2 cellular contexts compared by ENCODE assay signal in genomic region chr1:15180945-15181523, GRCh38.
TF ChIP-seq lines count a peak whose summit lies in the region.

No MANE protein-coding gene starts in this region.

TF ChIP-seq in HCT116, 20 proteins besides CTCF, POLR2A, EP300 and RAD21:
- TF ChIP-seq ZBTB33 (IDR thresholded peaks at IDR 0.05; ENCODE audit: extremely low read depth, insufficient replicate concordance, low read length) = no peak
- no peak for TF ChIP-seq CEBPB (IDR thresholded peaks at IDR 0.05; ENCODE audit: low read depth)
- TF ChIP-seq ELF1 (IDR thresholded peaks at IDR 0.05; ENCODE audit: borderline replicate concordance, low read depth) = no peak
- TF ChIP-seq TCF7L2 (IDR thresholded peaks at IDR 0.05; ENCODE audit: borderline replicate concordance, extremely low read depth, insufficient read depth, insufficient read length) = no peak
- no peak for TF ChIP-seq REST (IDR thresholded peaks at IDR 0.05; ENCODE audit: low read depth)
- no peak for TF ChIP-seq ZNF274 (IDR thresholded peaks at IDR 0.05; ENCODE audit: low read depth, low read length)
- no peak for TF ChIP-seq JUND (IDR thresholded peaks at IDR 0.05)
- TF ChIP-seq EZH2 (IDR thresholded peaks at IDR 0.05) = no peak
- TF ChIP-seq YY1 (IDR thresholded peaks at IDR 0.05; ENCODE audit: extremely low read depth, insufficient replicate concordance, low read depth, low read length) = no peak
- no peak for TF ChIP-seq POLR2AphosphoS5 (IDR thresholded peaks at IDR 0.05; ENCODE audit: low read depth, low read length)
- no peak for TF ChIP-seq FOSL1 (IDR thresholded peaks at IDR 0.05; ENCODE audit: low read depth)
- TF ChIP-seq CBX3 (IDR thresholded peaks at IDR 0.05; ENCODE audit: low read depth) = no peak
- no peak for TF ChIP-seq SRF (IDR thresholded peaks at IDR 0.05; ENCODE audit: low read depth)
TF ChIP-seq in HCT116: peak in this region for 0.

TF ChIP-seq in K562, 482 proteins besides CTCF, POLR2A, EP300 and RAD21 (continued from another document):
- TF ChIP-seq CHD4 (IDR thresholded peaks at IDR 0.05; ENCODE audit: insufficient read depth, insufficient replicate concordance, low read depth, low read length, poor library complexity, severe bottlenecking) = no peak
